8 cellular contexts compared by ENCODE assay signal in the genomic region with DNA sequence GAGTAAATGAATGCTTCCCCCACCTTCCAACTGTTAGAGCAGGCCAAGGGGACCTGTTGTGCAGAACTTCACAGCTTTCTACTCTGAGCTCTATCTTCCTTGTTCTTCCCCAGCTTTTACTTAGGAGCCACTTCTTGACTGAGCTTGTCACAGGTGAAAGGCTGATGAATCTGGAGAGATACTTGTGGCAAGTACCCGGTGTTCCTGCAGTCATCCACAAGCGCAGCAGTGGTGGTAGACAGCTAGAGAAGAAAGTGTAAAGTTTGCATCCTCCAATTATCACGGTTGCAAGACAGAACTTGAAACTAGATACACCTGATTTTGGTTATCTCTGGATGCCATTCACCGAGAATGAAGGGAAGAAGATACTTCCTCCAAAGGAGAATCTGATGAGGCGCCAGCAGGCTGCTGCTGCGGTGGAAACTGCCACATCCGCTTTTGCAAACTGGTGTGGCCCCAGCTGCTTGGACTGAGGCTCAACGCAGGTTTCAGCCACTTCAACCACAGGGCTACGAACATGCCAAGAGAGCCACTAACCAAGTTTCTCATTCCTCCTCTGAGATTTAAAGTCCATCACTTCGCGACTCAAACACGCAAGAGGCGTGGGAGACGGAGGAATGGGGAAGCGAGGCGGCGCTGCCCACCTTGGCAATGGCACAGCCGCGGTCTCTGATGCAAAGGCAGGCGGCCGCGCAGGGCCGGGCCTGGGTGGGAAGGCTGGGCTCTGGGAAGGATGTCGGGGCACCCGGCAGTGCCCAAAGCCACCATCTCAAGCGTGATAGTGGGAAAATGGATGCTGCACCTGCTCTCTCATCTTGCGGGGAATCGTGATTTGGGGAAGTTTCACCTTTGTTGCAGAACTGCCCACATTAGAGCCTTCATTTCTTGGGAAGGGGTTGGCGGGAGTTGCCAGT. TPM values are rescaled to one million over a fixed set of nuclear protein-coding genes. Genes with fewer than 3 reads are reported as not detected.
DNase-seq lines count a peak whose midpoint lies in the region; ATAC-seq and TF ChIP-seq lines count a peak whose summit lies in the region.

No MANE protein-coding gene starts in this region.

- 42 to 58% (median 45%) methylated on average over 18 to 29 of the region's 29 CpGs for WGBS in heart left ventricle, 4 donors

- no peak for TF ChIP-seq POLR2A in heart left ventricle (IDR thresholded peaks at IDR 0.05)

- intact Hi-C loops in heart left ventricle (cut with DNase I) = no loop called here

- peak overlapping the region; percentile 86 to 91 for H3K4me3 Mint-ChIP-seq in activated T-cell treated with anti-CD3 and anti-CD28 coated beads, Interleukin-2, amount 50 U/mL, for 72 hours

- DNase-seq in LNCaP clone FGC (ENCODE audit: low read depth) = no peak
- DNase-seq in activated T-cell treated with anti-CD3 and anti-CD28 coated beads, Interleukin-2, amount 50 U/mL, for 72 hours = peak; percentile 55 to 65
- peak in 4 of 5 donors; percentile 15 to 62 (median 34) for DNase-seq in heart left ventricle
- peak; percentile 53 for DNase-seq in retina
- no peak for DNase-seq in effector CD8-positive, alpha-beta T cell (lab: John Stamatoyannopoulos, UW)
- DNase-seq in EL = no peak

- peak overlapping the region in 2 of 12 donors; percentile 68 to 77 for H3K27ac ChIP-seq in heart left ventricle

- H3K9me3 ChIP-seq in heart left ventricle = no peaks in the 10 kb centered on the region

- H3K27me3 Mint-ChIP-seq in activated T-cell treated with anti-CD3 and anti-CD28 coated beads, Interleukin-2, amount 50 U/mL, for 72 hours (ENCODE audit: low read depth) = peaks cover 51% of the 10 kb centered on the region

- no peaks in the 10 kb centered on the region for H3K36me3 Mint-ChIP-seq in activated T-cell treated with anti-CD3 and anti-CD28 coated beads, Interleukin-2, amount 50 U/mL, for 72 hours (ENCODE audit: insufficient read depth in 2 of 2)

- H3K4me3 ChIP-seq in GM12875 (ENCODE audit: low read depth, low read length) (peak overlapping the region; percentile 73), LNCaP clone FGC (ENCODE audit: low read depth, low read length) (peak overlapping the region; percentile 61), heart left ventricle (peak overlapping the region in 10 of 12 donors; percentile 40 to 75 (median 63))

- H3K27ac Mint-ChIP-seq in activated T-cell treated with anti-CD3 and anti-CD28 coated beads, Interleukin-2, amount 50 U/mL, for 72 hours = no peak overlapping the region

- peaks cover 0 to 25% (median 0%) of the 10 kb centered on the region in 9 donors for H3K27me3 ChIP-seq in heart left ventricle

- H3K4me1 ChIP-seq in heart left ventricle = peaks cover 0 to 28% (median 9%) of the 10 kb centered on the region in 12 donors

- peak; percentile 77 for ATAC-seq in GM21786 (IDR thresholded peaks at IDR 0.05; ENCODE audit: unreplicated experiment)
- peak; percentile 50 to 64 for ATAC-seq in activated T-cell treated with anti-CD3 and anti-CD28 coated beads, Interleukin-2, amount 50 U/mL, for 72 hours (replicated peaks in 1 of 2)
- ATAC-seq in heart left ventricle = peak in 1 of 4 donors; percentile 14

- H3K9me3 Mint-ChIP-seq in activated T-cell treated with anti-CD3 and anti-CD28 coated beads, Interleukin-2, amount 50 U/mL, for 72 hours = no peaks in the 10 kb centered on the region

- TF ChIP-seq CTCF in GM12875 (IDR thresholded peaks at IDR 0.05; ENCODE audit: borderline replicate concordance, insufficient read depth, low read depth, low read length) (no peak), LNCaP clone FGC (IDR thresholded peaks at IDR 0.05; ENCODE audit: control insufficient read depth, extremely low read depth, insufficient read depth) (no peak), heart left ventricle (IDR thresholded peaks at IDR 0.05) (no peak)

- peaks cover 27% of the 10 kb centered on the region for H3K4me1 Mint-ChIP-seq in activated T-cell treated with anti-CD3 and anti-CD28 coated beads, Interleukin-2, amount 50 U/mL, for 72 hours (ENCODE audit: low read depth)

- H3K36me3 ChIP-seq in heart left ventricle = no peaks in the 10 kb centered on the region

RNA-seq across cellular contexts. Expression of gene FHIP1A, which starts 1.3 kb away (rescaled TPM):
- total RNA-seq in activated T-cell treated with anti-CD3 and anti-CD28 coated beads, Interleukin-2, amount 50 U/mL, for 72 hours = under 1 TPM; 0.22 to 0.53 TPM
- 10 to 100 TPM; 14.5 to 32.0 (median 23.6) TPM for total RNA-seq in heart left ventricle
- polyA plus RNA-seq in heart left ventricle = 1 to 10 TPM; 3.7 to 9.1 TPM

Comparison
In these comparisons a context has a peak if more than half of its experiments do, and no peak if none do; other contexts are left out.
1. DNase-seq: peak in activated T-cell treated with anti-CD3 and anti-CD28 coated beads, Interleukin-2, amount 50 U/mL, for 72 hours (2 of 2), heart left ventricle (4 of 5) and retina (single experiment); none in LNCaP clone FGC (single experiment), effector CD8-positive, alpha-beta T cell (single experiment) and EL (single experiment).
2. RNA of gene FHIP1A, which starts 1.3 kb away (total RNA-seq): 14.5 to 32.0 TPM in heart left ventricle; 0.22 to 0.53 TPM in activated T-cell treated with anti-CD3 and anti-CD28 coated beads, Interleukin-2, amount 50 U/mL, for 72 hours; every median in the first group is over 10 times any median in the second.
3. Peak in every context shown above with its lines, with median percentiles within 50 percentile points of each other: H3K4me3 ChIP-seq.